9 cellular contexts compared by ENCODE assay signal in the genomic region with DNA sequence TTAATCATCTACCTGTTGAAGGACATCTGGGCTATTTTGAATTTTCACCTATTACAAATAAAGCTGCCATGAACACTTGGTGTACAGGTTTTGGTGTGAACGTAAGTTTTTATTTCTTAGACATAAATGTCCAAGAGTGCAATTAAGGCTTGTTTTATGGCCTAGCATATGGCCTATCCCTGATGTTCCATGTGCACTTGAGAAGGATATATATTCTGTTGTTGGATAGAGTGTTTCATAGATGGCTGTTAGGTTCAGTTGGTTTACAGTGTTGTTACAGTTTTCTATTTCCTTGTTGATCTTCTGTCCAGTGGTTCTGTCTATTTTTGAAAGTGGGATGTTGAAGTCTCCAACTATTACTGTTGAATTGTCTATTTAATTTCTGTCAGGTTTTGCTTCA.
"Had no signal": no experiment of that assay in that cellular context is flagged by ENCODE, and none has a peak within 500 bp of the region (broad histone marks: within the 10 kb centered on the region; RNA-seq: fewer than 3 reads in every experiment).

No MANE protein-coding gene starts in this region.

- ATAC-seq: GM23338, K562 had no signal

- DNase-seq: H9, HCEC 1CT, IMR-90, KG1 had no signal

- FAIRE-seq: H1, H54, HTR-8/SVneo, K562 had no signal
